1 cellular context compared by ENCODE assay signal in the genomic region with DNA sequence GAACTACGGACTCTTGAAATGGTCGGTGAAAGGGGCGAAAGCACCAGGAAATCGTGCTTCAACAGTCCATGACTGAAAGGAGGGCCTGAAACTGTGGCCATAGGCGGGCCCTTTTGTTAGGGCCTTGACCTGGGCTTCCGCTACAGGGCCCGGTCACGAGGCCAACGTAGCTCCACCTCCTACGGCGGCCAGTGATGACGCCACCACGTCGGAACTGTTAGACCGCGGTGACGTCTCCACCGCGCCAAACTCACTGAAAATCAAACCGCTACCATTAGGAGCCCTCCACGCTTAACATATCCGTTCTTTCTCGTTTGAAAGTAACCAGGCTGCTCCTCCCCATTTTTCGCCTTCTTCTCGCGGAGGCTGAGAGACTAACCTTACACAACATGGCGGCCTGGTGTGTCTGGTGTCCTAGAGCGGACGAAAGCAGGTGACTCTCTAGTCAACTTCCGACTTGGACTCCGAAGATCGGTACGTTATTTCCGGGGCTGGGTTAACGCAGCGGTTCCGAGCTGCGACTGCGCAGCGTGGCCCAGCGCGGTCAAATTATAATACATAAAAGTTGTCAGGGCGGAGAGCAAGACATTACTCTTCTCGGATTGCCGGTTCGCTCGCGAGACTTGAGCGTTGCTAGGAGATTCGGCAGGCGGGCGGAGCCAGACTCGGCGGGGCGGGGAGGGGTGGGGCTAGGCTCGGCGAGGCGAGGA.
TF ChIP-seq lines count a peak whose summit lies in the region.

No MANE protein-coding gene starts in this region.

TF ChIP-seq in K562, 482 proteins besides CTCF, POLR2A, EP300 and RAD21 (continued from another document and continues in another):
- peak; percentile 95 for TF ChIP-seq TOE1 (IDR thresholded peaks at IDR 0.05; ENCODE audit: borderline replicate concordance)
- no peak for TF ChIP-seq TOE1 (CRISPR knock-in tag; IDR thresholded peaks at IDR 0.05; ENCODE audit: borderline replicate concordance, low read depth)
- no peak for TF ChIP-seq TCF7L2 (IDR thresholded peaks at IDR 0.05; ENCODE audit: low read depth, low read length)
- no peak for TF ChIP-seq SMARCB1 (IDR thresholded peaks at IDR 0.05; ENCODE audit: insufficient read length, low read depth)
- TF ChIP-seq U2AF1 (optimal IDR thresholded peaks at IDR 0.05; ENCODE audit: low read depth, low read length) = no peak
- peak; percentile 16 for TF ChIP-seq FOXK1 (CRISPR knock-in tag; IDR thresholded peaks at IDR 0.05; ENCODE audit: borderline replicate concordance)
- no peak for TF ChIP-seq ZBTB1 (CRISPR knock-in tag; IDR thresholded peaks at IDR 0.05; ENCODE audit: borderline replicate concordance, low read depth)
- TF ChIP-seq, protein P1, sequence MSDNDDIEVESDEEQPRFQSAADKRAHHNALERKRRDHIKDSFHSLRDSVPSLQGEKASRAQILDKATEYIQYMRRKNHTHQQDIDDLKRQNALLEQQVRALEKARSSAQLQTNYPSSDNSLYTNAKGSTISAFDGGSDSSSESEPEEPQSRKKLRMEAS (CRISPR knock-in tag; IDR thresholded peaks at IDR 0.05) = peak; percentile 72
- TF ChIP-seq SAP30 (IDR thresholded peaks at IDR 0.05; ENCODE audit: borderline replicate concordance, insufficient read depth, low read depth, low read length, poor library complexity, severe bottlenecking) = no peak
- peak; percentile 83; the same call in 1 of the 2 replicates for TF ChIP-seq CHCHD3 (CRISPR knock-in tag; IDR thresholded peaks at IDR 0.05)
- TF ChIP-seq GATAD2A (IDR thresholded peaks at IDR 0.05) = 0 out of 2 replicates have a peak, but pooled peaks have one; percentile 66
- TF ChIP-seq ZNF76 (CRISPR knock-in tag; IDR thresholded peaks at IDR 0.05; ENCODE audit: borderline replicate concordance) = no peak; the same call in 1 of the 2 replicates
- no peak for TF ChIP-seq HDAC8 (tag; IDR thresholded peaks at IDR 0.05)
- TF ChIP-seq, protein P2, sequence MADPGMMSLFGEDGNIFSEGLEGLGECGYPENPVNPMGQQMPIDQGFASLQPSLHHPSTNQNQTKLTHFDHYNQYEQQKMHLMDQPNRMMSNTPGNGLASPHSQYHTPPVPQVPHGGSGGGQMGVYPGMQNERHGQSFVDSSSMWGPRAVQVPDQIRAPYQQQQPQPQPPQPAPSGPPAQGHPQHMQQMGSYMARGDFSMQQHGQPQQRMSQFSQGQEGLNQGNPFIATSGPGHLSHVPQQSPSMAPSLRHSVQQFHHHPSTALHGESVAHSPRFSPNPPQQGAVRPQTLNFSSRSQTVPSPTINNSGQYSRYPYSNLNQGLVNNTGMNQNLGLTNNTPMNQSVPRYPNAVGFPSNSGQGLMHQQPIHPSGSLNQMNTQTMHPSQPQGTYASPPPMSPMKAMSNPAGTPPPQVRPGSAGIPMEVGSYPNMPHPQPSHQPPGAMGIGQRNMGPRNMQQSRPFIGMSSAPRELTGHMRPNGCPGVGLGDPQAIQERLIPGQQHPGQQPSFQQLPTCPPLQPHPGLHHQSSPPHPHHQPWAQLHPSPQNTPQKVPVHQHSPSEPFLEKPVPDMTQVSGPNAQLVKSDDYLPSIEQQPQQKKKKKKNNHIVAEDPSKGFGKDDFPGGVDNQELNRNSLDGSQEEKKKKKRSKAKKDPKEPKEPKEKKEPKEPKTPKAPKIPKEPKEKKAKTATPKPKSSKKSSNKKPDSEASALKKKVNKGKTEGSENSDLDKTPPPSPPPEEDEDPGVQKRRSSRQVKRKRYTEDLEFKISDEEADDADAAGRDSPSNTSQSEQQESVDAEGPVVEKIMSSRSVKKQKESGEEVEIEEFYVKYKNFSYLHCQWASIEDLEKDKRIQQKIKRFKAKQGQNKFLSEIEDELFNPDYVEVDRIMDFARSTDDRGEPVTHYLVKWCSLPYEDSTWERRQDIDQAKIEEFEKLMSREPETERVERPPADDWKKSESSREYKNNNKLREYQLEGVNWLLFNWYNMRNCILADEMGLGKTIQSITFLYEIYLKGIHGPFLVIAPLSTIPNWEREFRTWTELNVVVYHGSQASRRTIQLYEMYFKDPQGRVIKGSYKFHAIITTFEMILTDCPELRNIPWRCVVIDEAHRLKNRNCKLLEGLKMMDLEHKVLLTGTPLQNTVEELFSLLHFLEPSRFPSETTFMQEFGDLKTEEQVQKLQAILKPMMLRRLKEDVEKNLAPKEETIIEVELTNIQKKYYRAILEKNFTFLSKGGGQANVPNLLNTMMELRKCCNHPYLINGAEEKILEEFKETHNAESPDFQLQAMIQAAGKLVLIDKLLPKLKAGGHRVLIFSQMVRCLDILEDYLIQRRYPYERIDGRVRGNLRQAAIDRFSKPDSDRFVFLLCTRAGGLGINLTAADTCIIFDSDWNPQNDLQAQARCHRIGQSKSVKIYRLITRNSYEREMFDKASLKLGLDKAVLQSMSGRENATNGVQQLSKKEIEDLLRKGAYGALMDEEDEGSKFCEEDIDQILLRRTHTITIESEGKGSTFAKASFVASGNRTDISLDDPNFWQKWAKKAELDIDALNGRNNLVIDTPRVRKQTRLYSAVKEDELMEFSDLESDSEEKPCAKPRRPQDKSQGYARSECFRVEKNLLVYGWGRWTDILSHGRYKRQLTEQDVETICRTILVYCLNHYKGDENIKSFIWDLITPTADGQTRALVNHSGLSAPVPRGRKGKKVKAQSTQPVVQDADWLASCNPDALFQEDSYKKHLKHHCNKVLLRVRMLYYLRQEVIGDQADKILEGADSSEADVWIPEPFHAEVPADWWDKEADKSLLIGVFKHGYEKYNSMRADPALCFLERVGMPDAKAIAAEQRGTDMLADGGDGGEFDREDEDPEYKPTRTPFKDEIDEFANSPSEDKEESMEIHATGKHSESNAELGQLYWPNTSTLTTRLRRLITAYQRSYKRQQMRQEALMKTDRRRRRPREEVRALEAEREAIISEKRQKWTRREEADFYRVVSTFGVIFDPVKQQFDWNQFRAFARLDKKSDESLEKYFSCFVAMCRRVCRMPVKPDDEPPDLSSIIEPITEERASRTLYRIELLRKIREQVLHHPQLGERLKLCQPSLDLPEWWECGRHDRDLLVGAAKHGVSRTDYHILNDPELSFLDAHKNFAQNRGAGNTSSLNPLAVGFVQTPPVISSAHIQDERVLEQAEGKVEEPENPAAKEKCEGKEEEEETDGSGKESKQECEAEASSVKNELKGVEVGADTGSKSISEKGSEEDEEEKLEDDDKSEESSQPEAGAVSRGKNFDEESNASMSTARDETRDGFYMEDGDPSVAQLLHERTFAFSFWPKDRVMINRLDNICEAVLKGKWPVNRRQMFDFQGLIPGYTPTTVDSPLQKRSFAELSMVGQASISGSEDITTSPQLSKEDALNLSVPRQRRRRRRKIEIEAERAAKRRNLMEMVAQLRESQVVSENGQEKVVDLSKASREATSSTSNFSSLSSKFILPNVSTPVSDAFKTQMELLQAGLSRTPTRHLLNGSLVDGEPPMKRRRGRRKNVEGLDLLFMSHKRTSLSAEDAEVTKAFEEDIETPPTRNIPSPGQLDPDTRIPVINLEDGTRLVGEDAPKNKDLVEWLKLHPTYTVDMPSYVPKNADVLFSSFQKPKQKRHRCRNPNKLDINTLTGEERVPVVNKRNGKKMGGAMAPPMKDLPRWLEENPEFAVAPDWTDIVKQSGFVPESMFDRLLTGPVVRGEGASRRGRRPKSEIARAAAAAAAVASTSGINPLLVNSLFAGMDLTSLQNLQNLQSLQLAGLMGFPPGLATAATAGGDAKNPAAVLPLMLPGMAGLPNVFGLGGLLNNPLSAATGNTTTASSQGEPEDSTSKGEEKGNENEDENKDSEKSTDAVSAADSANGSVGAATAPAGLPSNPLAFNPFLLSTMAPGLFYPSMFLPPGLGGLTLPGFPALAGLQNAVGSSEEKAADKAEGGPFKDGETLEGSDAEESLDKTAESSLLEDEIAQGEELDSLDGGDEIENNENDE (IDR thresholded peaks at IDR 0.05; ENCODE audit: low read depth, low read length) = no peak
- no peak for TF ChIP-seq ZNF699 (CRISPR knock-in tag; IDR thresholded peaks at IDR 0.05; ENCODE audit: insufficient replicate concordance)
- TF ChIP-seq PHF21A (IDR thresholded peaks at IDR 0.05; ENCODE audit: borderline replicate concordance, low read depth) = no peak
- TF ChIP-seq ZNF586 (CRISPR knock-in tag; conservative IDR thresholded peaks at IDR 0.05) = no peak
- TF ChIP-seq POLR2B (IDR thresholded peaks at IDR 0.05; ENCODE audit: low read depth, partially characterized antibody) = peak; percentile 97
- peak; percentile 76 for TF ChIP-seq JUN (IDR thresholded peaks at IDR 0.05; ENCODE audit: borderline replicate concordance, low read depth, low read length)
- TF ChIP-seq JUN (CRISPR knock-in tag; IDR thresholded peaks at IDR 0.05; ENCODE audit: borderline replicate concordance) = peak; percentile 96; the same call in 1 of the 2 replicates
- TF ChIP-seq NFRKB (IDR thresholded peaks at IDR 0.05; ENCODE audit: low read depth) = peak; percentile 100
- TF ChIP-seq HNRNPUL1 (IDR thresholded peaks at IDR 0.05; ENCODE audit: low read length) = no peak
- TF ChIP-seq, protein P3, sequence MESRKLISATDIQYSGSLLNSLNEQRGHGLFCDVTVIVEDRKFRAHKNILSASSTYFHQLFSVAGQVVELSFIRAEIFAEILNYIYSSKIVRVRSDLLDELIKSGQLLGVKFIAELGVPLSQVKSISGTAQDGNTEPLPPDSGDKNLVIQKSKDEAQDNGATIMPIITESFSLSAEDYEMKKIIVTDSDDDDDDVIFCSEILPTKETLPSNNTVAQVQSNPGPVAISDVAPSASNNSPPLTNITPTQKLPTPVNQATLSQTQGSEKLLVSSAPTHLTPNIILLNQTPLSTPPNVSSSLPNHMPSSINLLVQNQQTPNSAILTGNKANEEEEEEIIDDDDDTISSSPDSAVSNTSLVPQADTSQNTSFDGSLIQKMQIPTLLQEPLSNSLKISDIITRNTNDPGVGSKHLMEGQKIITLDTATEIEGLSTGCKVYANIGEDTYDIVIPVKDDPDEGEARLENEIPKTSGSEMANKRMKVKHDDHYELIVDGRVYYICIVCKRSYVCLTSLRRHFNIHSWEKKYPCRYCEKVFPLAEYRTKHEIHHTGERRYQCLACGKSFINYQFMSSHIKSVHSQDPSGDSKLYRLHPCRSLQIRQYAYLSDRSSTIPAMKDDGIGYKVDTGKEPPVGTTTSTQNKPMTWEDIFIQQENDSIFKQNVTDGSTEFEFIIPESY (CRISPR knock-in tag; IDR thresholded peaks at IDR 0.05) = no peak
- TF ChIP-seq CXXC5 (CRISPR knock-in tag; IDR thresholded peaks at IDR 0.05) = peak; percentile 79
- 0 out of 2 replicates have a peak, but pooled peaks have one; percentile 63 for TF ChIP-seq ZNF583 (CRISPR knock-in tag; IDR thresholded peaks at IDR 0.05)
- peak; percentile 78 for TF ChIP-seq HDAC3 (IDR thresholded peaks at IDR 0.05; ENCODE audit: borderline replicate concordance, partially characterized antibody)
- no peak for TF ChIP-seq SMARCC2 (IDR thresholded peaks at IDR 0.05; ENCODE audit: low read depth)
- no peak for TF ChIP-seq FOS (IDR thresholded peaks at IDR 0.05; ENCODE audit: extremely low read depth, insufficient read length)
- TF ChIP-seq, protein P4, sequence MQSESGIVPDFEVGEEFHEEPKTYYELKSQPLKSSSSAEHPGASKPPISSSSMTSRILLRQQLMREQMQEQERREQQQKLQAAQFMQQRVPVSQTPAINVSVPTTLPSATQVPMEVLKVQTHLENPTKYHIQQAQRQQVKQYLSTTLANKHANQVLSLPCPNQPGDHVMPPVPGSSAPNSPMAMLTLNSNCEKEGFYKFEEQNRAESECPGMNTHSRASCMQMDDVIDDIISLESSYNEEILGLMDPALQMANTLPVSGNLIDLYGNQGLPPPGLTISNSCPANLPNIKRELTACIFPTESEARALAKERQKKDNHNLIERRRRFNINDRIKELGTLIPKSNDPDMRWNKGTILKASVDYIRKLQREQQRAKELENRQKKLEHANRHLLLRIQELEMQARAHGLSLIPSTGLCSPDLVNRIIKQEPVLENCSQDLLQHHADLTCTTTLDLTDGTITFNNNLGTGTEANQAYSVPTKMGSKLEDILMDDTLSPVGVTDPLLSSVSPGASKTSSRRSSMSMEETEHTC (IDR thresholded peaks at IDR 0.05) = peak; percentile 96
- TF ChIP-seq FOXA1 (IDR thresholded peaks at IDR 0.05; ENCODE audit: borderline replicate concordance) = no peak
- TF ChIP-seq TARDBP (IDR thresholded peaks at IDR 0.05) = peak; percentile 39; the same call in 1 of the 2 replicates
- TF ChIP-seq FOXJ2 (tag; IDR thresholded peaks at IDR 0.05) = peak; percentile 91
- TF ChIP-seq, protein P5, sequence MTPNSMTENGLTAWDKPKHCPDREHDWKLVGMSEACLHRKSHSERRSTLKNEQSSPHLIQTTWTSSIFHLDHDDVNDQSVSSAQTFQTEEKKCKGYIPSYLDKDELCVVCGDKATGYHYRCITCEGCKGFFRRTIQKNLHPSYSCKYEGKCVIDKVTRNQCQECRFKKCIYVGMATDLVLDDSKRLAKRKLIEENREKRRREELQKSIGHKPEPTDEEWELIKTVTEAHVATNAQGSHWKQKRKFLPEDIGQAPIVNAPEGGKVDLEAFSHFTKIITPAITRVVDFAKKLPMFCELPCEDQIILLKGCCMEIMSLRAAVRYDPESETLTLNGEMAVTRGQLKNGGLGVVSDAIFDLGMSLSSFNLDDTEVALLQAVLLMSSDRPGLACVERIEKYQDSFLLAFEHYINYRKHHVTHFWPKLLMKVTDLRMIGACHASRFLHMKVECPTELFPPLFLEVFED (CRISPR knock-in tag; conservative IDR thresholded peaks at IDR 0.05) = peak; percentile 67
- peak; percentile 96 for TF ChIP-seq MYC (IDR thresholded peaks at IDR 0.05; ENCODE audit: low read depth, low read length)
- peak; percentile 96 for TF ChIP-seq MYC (CRISPR knock-in tag; IDR thresholded peaks at IDR 0.05; ENCODE audit: borderline replicate concordance, low read depth)
- peak; percentile 98 for TF ChIP-seq DIDO1 (tag; IDR thresholded peaks at IDR 0.05; ENCODE audit: low read depth)
- TF ChIP-seq ZBED1 (IDR thresholded peaks at IDR 0.05) = peak; percentile 78
- no peak for TF ChIP-seq CAMTA2 (CRISPR knock-in tag; conservative IDR thresholded peaks at IDR 0.05)
- no peak for TF ChIP-seq ETS2 (tag; IDR thresholded peaks at IDR 0.05; ENCODE audit: borderline replicate concordance, poor library complexity, severe bottlenecking)
- TF ChIP-seq RAD51 (IDR thresholded peaks at IDR 0.05; ENCODE audit: borderline replicate concordance, low read depth) = peak; percentile 94
- TF ChIP-seq TRIM28 (IDR thresholded peaks at IDR 0.05) = peak; percentile 55; the same call in 1 of the 2 replicates
- TF ChIP-seq, protein P6, sequence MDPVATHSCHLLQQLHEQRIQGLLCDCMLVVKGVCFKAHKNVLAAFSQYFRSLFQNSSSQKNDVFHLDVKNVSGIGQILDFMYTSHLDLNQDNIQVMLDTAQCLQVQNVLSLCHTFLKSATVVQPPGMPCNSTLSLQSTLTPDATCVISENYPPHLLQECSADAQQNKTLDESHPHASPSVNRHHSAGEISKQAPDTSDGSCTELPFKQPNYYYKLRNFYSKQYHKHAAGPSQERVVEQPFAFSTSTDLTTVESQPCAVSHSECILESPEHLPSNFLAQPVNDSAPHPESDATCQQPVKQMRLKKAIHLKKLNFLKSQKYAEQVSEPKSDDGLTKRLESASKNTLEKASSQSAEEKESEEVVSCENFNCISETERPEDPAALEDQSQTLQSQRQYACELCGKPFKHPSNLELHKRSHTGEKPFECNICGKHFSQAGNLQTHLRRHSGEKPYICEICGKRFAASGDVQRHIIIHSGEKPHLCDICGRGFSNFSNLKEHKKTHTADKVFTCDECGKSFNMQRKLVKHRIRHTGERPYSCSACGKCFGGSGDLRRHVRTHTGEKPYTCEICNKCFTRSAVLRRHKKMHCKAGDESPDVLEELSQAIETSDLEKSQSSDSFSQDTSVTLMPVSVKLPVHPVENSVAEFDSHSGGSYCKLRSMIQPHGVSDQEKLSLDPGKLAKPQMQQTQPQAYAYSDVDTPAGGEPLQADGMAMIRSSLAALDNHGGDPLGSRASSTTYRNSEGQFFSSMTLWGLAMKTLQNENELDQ (CRISPR knock-in tag; IDR thresholded peaks at IDR 0.05; ENCODE audit: borderline replicate concordance) = no peak
- peak; percentile 89; the same call in 1 of the 2 replicates for TF ChIP-seq ATF1 (CRISPR knock-in tag; IDR thresholded peaks at IDR 0.05)
- TF ChIP-seq ATF1 (tag; IDR thresholded peaks at IDR 0.05) = peak; percentile 100
- TF ChIP-seq MAFG (tag; conservative IDR thresholded peaks at IDR 0.05) = no peak
- TF ChIP-seq HMG20A (CRISPR knock-in tag; conservative IDR thresholded peaks at IDR 0.05) = no peak
